In the genomic region with DNA sequence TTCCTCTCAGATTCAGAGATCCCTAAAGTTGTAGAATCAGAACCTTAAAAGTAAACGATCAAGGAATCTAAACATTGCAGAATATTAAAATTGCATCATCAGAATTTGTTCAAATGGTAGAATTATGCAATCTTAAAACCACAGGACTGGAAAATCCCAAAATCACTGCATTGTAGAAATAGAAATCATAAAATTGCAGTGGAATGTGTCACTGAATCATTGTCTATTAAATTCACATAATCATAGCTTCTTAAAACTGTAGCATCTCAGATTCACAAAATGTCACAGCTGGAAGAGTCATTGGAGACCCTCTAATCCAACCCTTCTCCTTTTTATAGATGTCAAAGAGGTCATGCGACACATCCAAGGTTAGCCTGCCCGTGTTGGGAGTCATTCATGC, we compare ENCODE assay signal across 15 cellular contexts. TPM values are rescaled to one million over a fixed set of nuclear protein-coding genes. Genes with fewer than 3 reads are reported as not detected.
A peak's percentile ranks its signal among the peaks of the same experiment; 100 is the strongest.
DNase-seq lines count a peak whose midpoint lies in the region; ATAC-seq and TF ChIP-seq lines count a peak whose summit lies in the region.
"Had no signal": no experiment of that assay in that cellular context is flagged by ENCODE, and none has a peak within 500 bp of the region (broad histone marks: within the 10 kb centered on the region; RNA-seq: fewer than 3 reads in every experiment).

No MANE protein-coding gene starts in this region.

- H3K9me3 Mint-ChIP-seq in MCF 10A (ENCODE audit: unreplicated experiment), result no peaks in the 10 kb centered on the region
- H3K9me3 Mint-ChIP-seq in CD4-positive, alpha-beta T cell, result no peaks in the 10 kb centered on the region

- TF ChIP-seq RAD21 in liver (IDR thresholded peaks at IDR 0.05), result no peak

- no peak for TF ChIP-seq CTCF in liver (IDR thresholded peaks at IDR 0.05; ENCODE audit: low read depth, low read length, missing input control)
- no peak for TF ChIP-seq CTCF in right lobe of liver (IDR thresholded peaks at IDR 0.05)
- no peak for TF ChIP-seq CTCF in MCF 10A (IDR thresholded peaks at IDR 0.05; ENCODE audit: unreplicated experiment)
- no peak for TF ChIP-seq CTCF in vagina (IDR thresholded peaks at IDR 0.05)
- no peak for TF ChIP-seq CTCF in CD4-positive, alpha-beta T cell (IDR thresholded peaks at IDR 0.05)

- no peak overlapping the region for H3K4me3 ChIP-seq in liver (ENCODE audit: low read depth in 1 of 3, low read length in 3 of 3)
- no peak overlapping the region for H3K4me3 ChIP-seq in right lobe of liver
- H3K4me3 ChIP-seq in vagina, result no peak overlapping the region
- H3K4me3 ChIP-seq: GM23338 had no signal

- peaks cover 30% of the 10 kb centered on the region for H3K4me1 Mint-ChIP-seq in MCF 10A (ENCODE audit: insufficient read depth, unreplicated experiment)
- peaks cover 26% of the 10 kb centered on the region for H3K4me1 Mint-ChIP-seq in CD4-positive, alpha-beta T cell (ENCODE audit: low read depth)

- H3K27ac Mint-ChIP-seq in MCF 10A (ENCODE audit: low read depth, unreplicated experiment), result peak overlapping the region; percentile 75
- no peak overlapping the region for H3K27ac Mint-ChIP-seq in CD4-positive, alpha-beta T cell
- H3K27ac Mint-ChIP-seq: GM23338, progenitor cell of endocrine pancreas had no signal

- ATAC-seq in right lobe of liver (no peak), GM18511 (IDR thresholded peaks at IDR 0.05; ENCODE audit: unreplicated experiment) (no peak), HG02938 (IDR thresholded peaks at IDR 0.05; ENCODE audit: unreplicated experiment) (no peak)
- no peak for ATAC-seq in CD4-positive, alpha-beta T cell (ENCODE audit: poor library complexity)
- ATAC-seq: GM23338 had no signal

- H3K27me3 Mint-ChIP-seq in MCF 10A (ENCODE audit: insufficient read depth, unreplicated experiment), result peaks cover 20% of the 10 kb centered on the region
- H3K27me3 Mint-ChIP-seq in CD4-positive, alpha-beta T cell, result no peaks in the 10 kb centered on the region
- H3K27me3 Mint-ChIP-seq: progenitor cell of endocrine pancreas had no signal

- no peak for TF ChIP-seq POLR2A in right lobe of liver (IDR thresholded peaks at IDR 0.05)
- no peak for TF ChIP-seq POLR2A in vagina (IDR thresholded peaks at IDR 0.05)

- H3K9me3 ChIP-seq in liver (ENCODE audit: control insufficient read depth in 4 of 4, low read length in 3 of 4), result no peaks in the 10 kb centered on the region
- no peaks in the 10 kb centered on the region for H3K9me3 ChIP-seq in right lobe of liver
- H3K9me3 ChIP-seq in vagina, result no peaks in the 10 kb centered on the region
- H3K9me3 ChIP-seq in CD4-positive, alpha-beta T cell (ENCODE audit: control insufficient read depth, low read length), result no peaks in the 10 kb centered on the region

- DNase-seq in right lobe of liver (no peak), MCF 10A (ENCODE audit: unreplicated experiment) (peak; percentile 65), iris pigment epithelial cell (ENCODE audit: low read depth) (peak; percentile 69), vagina (ENCODE audit: extremely low spot score in 2 of 2) (no peak)
- no peak for DNase-seq in CD4-positive, alpha-beta T cell
- DNase-seq: 8988T, activated gamma-delta T cell treated with Interleukin-2 at 50 U/mL for 16 hours, hippocampal formation, NCI-H146, WERI-Rb-1 had no signal

- H3K27ac ChIP-seq in liver (ENCODE audit: low read depth in 1 of 2, low read length in 2 of 2) (no peak overlapping the region), right lobe of liver (no peak overlapping the region), vagina (peak overlapping the region; percentile 22)
- H3K27ac ChIP-seq in CD4-positive, alpha-beta T cell (ENCODE audit: low read depth, low read length), result no peak overlapping the region
- H3K27ac ChIP-seq: WERI-Rb-1 had no signal

- CTCF ChIA-PET in MCF 10A (lab: Yijun Ruan, JAX), result interaction anchor here (0.9 to 1.3 kb wide), 2 partner anchors 9 to 19 kb away, joined by 4 read pairs; no protein-coding TSS in a partner anchor
- CTCF ChIA-PET in CD4-positive, alpha-beta T cell (lab: Charles Lee), result no interaction called here

- peaks cover 15% of the 10 kb centered on the region for H3K36me3 Mint-ChIP-seq in MCF 10A (ENCODE audit: insufficient read depth, unreplicated experiment)
- H3K36me3 Mint-ChIP-seq in CD4-positive, alpha-beta T cell (ENCODE audit: low read depth), result no peaks in the 10 kb centered on the region

- intact Hi-C loops in right lobe of liver (cut with DNase I) (no loop called here), MCF 10A (cut with micrococcal nuclease) (no loop called here), vagina (cut with DNase I) (no loop called here)
- intact Hi-C loops in CD4-positive, alpha-beta T cell (cut with DNase I, micrococcal nuclease), result no loop called here

- H3K36me3 ChIP-seq in liver (ENCODE audit: control insufficient read depth in 4 of 4, insufficient read depth in 3 of 4, low read depth in 1 of 4, low read length in 3 of 4) (no peaks in the 10 kb centered on the region), right lobe of liver (no peaks in the 10 kb centered on the region), vagina (no peaks in the 10 kb centered on the region)
- H3K36me3 ChIP-seq: WERI-Rb-1 had no signal

- H3K4me3 Mint-ChIP-seq in MCF 10A (ENCODE audit: unreplicated experiment), result peak overlapping the region; percentile 19
- no peak overlapping the region for H3K4me3 Mint-ChIP-seq in CD4-positive, alpha-beta T cell
- H3K4me3 Mint-ChIP-seq: GM23338 had no signal

- no TSS peak for BruUV-seq in MCF 10A (replicated peaks; lab: Mats Ljungman, UMichigan)

- peaks cover 0 to 2% (median 0%) of the 10 kb centered on the region in 4 donors for H3K4me1 ChIP-seq in liver (ENCODE audit: control insufficient read depth in 4 of 4, insufficient read depth in 4 of 4, low read length in 3 of 4)
- no peaks in the 10 kb centered on the region for H3K4me1 ChIP-seq in right lobe of liver
- peaks cover 11% of the 10 kb centered on the region for H3K4me1 ChIP-seq in vagina

- no peaks in the 10 kb centered on the region for H3K27me3 ChIP-seq in liver (ENCODE audit: control insufficient read depth in 4 of 4, insufficient read depth in 4 of 4, low read length in 3 of 4)
- no peaks in the 10 kb centered on the region for H3K27me3 ChIP-seq in right lobe of liver
- H3K27me3 ChIP-seq in vagina, result no peaks in the 10 kb centered on the region
- no peaks in the 10 kb centered on the region for H3K27me3 ChIP-seq in CD4-positive, alpha-beta T cell (ENCODE audit: control insufficient read depth, insufficient read depth, low read length)

- no peak overlapping the region for H3K9ac ChIP-seq in liver (ENCODE audit: low read depth in 1 of 2, low read length in 2 of 2)

- POLR2A ChIA-PET in MCF 10A (lab: Yijun Ruan, JAX), result interaction anchor here (0.6 to 5.2 kb wide), 7 partner anchors 9 to 177 kb away, joined by 3 to 22 read pairs (median 5); a partner anchor contains a TSS
- POLR2A ChIA-PET in CD4-positive, alpha-beta T cell (lab: Charles Lee), result no interaction called here

- 60% methylated on average over 3 of the region's 3 CpGs for WGBS in liver
- 43% methylated on average over 3 of the region's 3 CpGs for whole genome bisulfite sequencing in right lobe of liver (ENCODE audit: insufficient coverage, low coverage, low lambda C conversion rate, missing lambda C conversion rate)

TF ChIP-seq in liver, 16 proteins besides CTCF, POLR2A, EP300 and RAD21:
- TF ChIP-seq, protein P1, sequence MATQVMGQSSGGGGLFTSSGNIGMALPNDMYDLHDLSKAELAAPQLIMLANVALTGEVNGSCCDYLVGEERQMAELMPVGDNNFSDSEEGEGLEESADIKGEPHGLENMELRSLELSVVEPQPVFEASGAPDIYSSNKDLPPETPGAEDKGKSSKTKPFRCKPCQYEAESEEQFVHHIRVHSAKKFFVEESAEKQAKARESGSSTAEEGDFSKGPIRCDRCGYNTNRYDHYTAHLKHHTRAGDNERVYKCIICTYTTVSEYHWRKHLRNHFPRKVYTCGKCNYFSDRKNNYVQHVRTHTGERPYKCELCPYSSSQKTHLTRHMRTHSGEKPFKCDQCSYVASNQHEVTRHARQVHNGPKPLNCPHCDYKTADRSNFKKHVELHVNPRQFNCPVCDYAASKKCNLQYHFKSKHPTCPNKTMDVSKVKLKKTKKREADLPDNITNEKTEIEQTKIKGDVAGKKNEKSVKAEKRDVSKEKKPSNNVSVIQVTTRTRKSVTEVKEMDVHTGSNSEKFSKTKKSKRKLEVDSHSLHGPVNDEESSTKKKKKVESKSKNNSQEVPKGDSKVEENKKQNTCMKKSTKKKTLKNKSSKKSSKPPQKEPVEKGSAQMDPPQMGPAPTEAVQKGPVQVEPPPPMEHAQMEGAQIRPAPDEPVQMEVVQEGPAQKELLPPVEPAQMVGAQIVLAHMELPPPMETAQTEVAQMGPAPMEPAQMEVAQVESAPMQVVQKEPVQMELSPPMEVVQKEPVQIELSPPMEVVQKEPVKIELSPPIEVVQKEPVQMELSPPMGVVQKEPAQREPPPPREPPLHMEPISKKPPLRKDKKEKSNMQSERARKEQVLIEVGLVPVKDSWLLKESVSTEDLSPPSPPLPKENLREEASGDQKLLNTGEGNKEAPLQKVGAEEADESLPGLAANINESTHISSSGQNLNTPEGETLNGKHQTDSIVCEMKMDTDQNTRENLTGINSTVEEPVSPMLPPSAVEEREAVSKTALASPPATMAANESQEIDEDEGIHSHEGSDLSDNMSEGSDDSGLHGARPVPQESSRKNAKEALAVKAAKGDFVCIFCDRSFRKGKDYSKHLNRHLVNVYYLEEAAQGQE (IDR thresholded peaks at IDR 0.05), result no peak
- TF ChIP-seq, protein P2, sequence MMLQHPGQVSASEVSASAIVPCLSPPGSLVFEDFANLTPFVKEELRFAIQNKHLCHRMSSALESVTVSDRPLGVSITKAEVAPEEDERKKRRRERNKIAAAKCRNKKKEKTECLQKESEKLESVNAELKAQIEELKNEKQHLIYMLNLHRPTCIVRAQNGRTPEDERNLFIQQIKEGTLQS (IDR thresholded peaks at IDR 0.05), result peak; percentile 33

RNA-seq across cellular contexts. Expression of a gene that starts 15.6 kb away (rescaled TPM):
- 1 to 10 TPM; 1.0 to 2.1 TPM for total RNA-seq in liver
- polyA plus RNA-seq in liver, result 1 to 10 TPM in 1 of 2 donors, under 1 TPM in 1; 0.40 to 1.8 TPM
- 1 to 10 TPM; 1.9 to 2.8 (median 2.2) TPM for total RNA-seq in right lobe of liver
- total RNA-seq in MCF 10A (2022), result 19.8 and 23.0 TPM in 2 replicates
- 22.8 TPM for total RNA-seq in vagina
- total RNA-seq in CD4-positive, alpha-beta T cell, result 1 to 10 TPM in 1 of 2 experiments, under 1 TPM in 1; 0.85 to 2.2 TPM

RNA-seq across cellular contexts. Expression of a gene that starts 40.8 kb away (rescaled TPM):
- 10 to 100 TPM; 39.2 to 74.7 TPM for total RNA-seq in liver
- 10 to 100 TPM; 14.7 to 14.8 TPM for polyA plus RNA-seq in liver
- 10 to 100 TPM; 27.9 to 61.6 (median 50.6) TPM for total RNA-seq in right lobe of liver
- total RNA-seq in MCF 10A (2022), result 163 and 167 TPM in 2 replicates
- total RNA-seq in vagina, result 123 TPM
- 100 to 1,000 TPM; 236 to 237 TPM for total RNA-seq in CD4-positive, alpha-beta T cell

Comparison
In these comparisons a context has a peak if more than half of its experiments do, and no peak if none do; other contexts are left out.
1. DNase-seq: peak in MCF 10A (single experiment) and iris pigment epithelial cell (single experiment); none in right lobe of liver (0 of 3), vagina (0 of 2) and CD4-positive, alpha-beta T cell (0 of 10).